8 cellular contexts compared by ENCODE assay signal in genomic region chr3:53236112-53236841, GRCh38. TPM values are rescaled to one million over a fixed set of nuclear protein-coding genes. Genes with fewer than 3 reads are reported as not detected.
A peak's percentile ranks its signal among the peaks of the same experiment; 100 is the strongest.
DNase-seq lines count a peak whose midpoint lies in the region; ATAC-seq and TF ChIP-seq lines count a peak whose summit lies in the region.

No MANE protein-coding gene starts in this region.

- ATAC-seq in aorta (ENCODE audit: low FRiP score) (peak; percentile 92), HG02610 (IDR thresholded peaks at IDR 0.05; ENCODE audit: unreplicated experiment) (no peak), GM21515 (IDR thresholded peaks at IDR 0.05; ENCODE audit: unreplicated experiment) (no peak)

- no peaks in the 10 kb centered on the region for H3K27me3 ChIP-seq in H7 (ENCODE audit: control insufficient read depth, insufficient read depth, low read length)
- H3K27me3 ChIP-seq in SJSA1 (replicated peaks), result no peaks in the 10 kb centered on the region
- H3K27me3 ChIP-seq in aorta (ENCODE audit: control insufficient read depth in 1 of 2, insufficient read depth in 2 of 2, low read length in 1 of 2), result no peaks in the 10 kb centered on the region

- H3K36me3 ChIP-seq in H7 (replicated peaks; ENCODE audit: control insufficient read depth, insufficient read depth, low read length) (peaks cover 92% of the 10 kb centered on the region), SJSA1 (peaks cover 91% of the 10 kb centered on the region), mesodermal cell (ENCODE audit: control insufficient read depth, insufficient read depth, low read length) (peaks cover 94% of the 10 kb centered on the region), aorta (ENCODE audit: control insufficient read depth in 1 of 2, insufficient read depth in 2 of 2, low read length in 1 of 2) (peaks cover 0 to 7% of the 10 kb centered on the region in 2 donors)

- no peak overlapping the region for H3K4me3 ChIP-seq in H7 (ENCODE audit: insufficient read depth, low read depth, low read length)
- no peak overlapping the region for H3K4me3 ChIP-seq in SJSA1
- no peak overlapping the region for H3K4me3 ChIP-seq in mesodermal cell (ENCODE audit: extremely low read depth, insufficient read depth, low read length, poor library complexity, severe bottlenecking)
- no peak overlapping the region for H3K4me3 ChIP-seq in aorta (ENCODE audit: low read length in 2 of 2)

- H3K4me1 ChIP-seq in SJSA1 (replicated peaks) (peaks cover 47% of the 10 kb centered on the region), mesodermal cell (ENCODE audit: control insufficient read depth, insufficient read depth, low read length, poor library complexity, severe bottlenecking) (peaks cover 24% of the 10 kb centered on the region), aorta (ENCODE audit: control insufficient read depth in 1 of 2, insufficient read depth in 2 of 2, low read length in 2 of 2) (no peaks in the 10 kb centered on the region)

- peaks cover 15% of the 10 kb centered on the region for H3K4me1 Mint-ChIP-seq in endothelial cell (ENCODE audit: unreplicated experiment)

- no peak for TF ChIP-seq CTCF in endothelial cell (IDR thresholded peaks at IDR 0.05; ENCODE audit: unreplicated experiment)

- H3K27ac ChIP-seq in SJSA1 (peak overlapping the region; percentile 87), mesodermal cell (ENCODE audit: low read depth, low read length, severe bottlenecking) (peak overlapping the region; percentile 93), aorta (ENCODE audit: low read depth in 1 of 2, low read length in 2 of 2) (peak overlapping the region in 1 of 2 donors; percentile 60)

- peak overlapping the region; percentile 67 for H3K4me3 Mint-ChIP-seq in endothelial cell (ENCODE audit: unreplicated experiment)

- DNase-seq in H7 (peak; percentile 77), SJSA1 (ENCODE audit: low read depth in 1 of 2, low spot score in 2 of 2) (peak; percentile 74 to 88), endothelial cell (ENCODE audit: low spot score) (peak; percentile 49), aorta (peak; percentile 87 to 91)
- DNase-seq in stimulated activated CD4-positive, alpha-beta T cell treated with anti-CD3 and anti-CD28 coated beads, Interleukin-12 subunit alpha, Interleukin-12 subunit beta, amount 100 ng/mL, for 4 hours, result no peak

- no peaks in the 10 kb centered on the region for H3K27me3 Mint-ChIP-seq in endothelial cell (ENCODE audit: unreplicated experiment)

- no peaks in the 10 kb centered on the region for H3K9me3 Mint-ChIP-seq in endothelial cell (ENCODE audit: unreplicated experiment)

- peak overlapping the region; percentile 10 for H3K27ac Mint-ChIP-seq in endothelial cell (ENCODE audit: unreplicated experiment)

- WGBS in mesodermal cell (ENCODE audit: insufficient coverage in 2 of 2), 2 experiments, result 75 to 77% methylated on average over 6 to 9 of the region's 9 CpGs
- 48 to 52% methylated on average over 9 of the region's 9 CpGs for WGBS in aorta, 2 donors

- intact Hi-C loops in aorta (cut with DNase I), result loop anchor here in 1 of 2 donors (5.0 kb wide), 1 partner anchor 36 kb away; no protein-coding TSS in a partner anchor

- H3K9me3 ChIP-seq in SJSA1 (replicated peaks) (no peaks in the 10 kb centered on the region), mesodermal cell (ENCODE audit: control insufficient read depth, low read length) (no peaks in the 10 kb centered on the region), aorta (ENCODE audit: control insufficient read depth, low read length) (no peaks in the 10 kb centered on the region)

- H3K36me3 Mint-ChIP-seq in endothelial cell (ENCODE audit: low read depth, unreplicated experiment), result peaks cover 26% of the 10 kb centered on the region

RNA-seq across cellular contexts. Expression of gene TKT, which starts 19.5 kb away (rescaled TPM):
- total RNA-seq in H7 (2014; rRNA removed; shearing (Covaris generic)), result 1,918 and 2,169 TPM in 2 replicates
- 182 and 278 TPM in 2 replicates for total RNA-seq in SJSA1 (2014; rRNA removed; shearing (Covaris generic))
- total RNA-seq in endothelial cell (ENCODE audit: unreplicated experiment) (305 TPM), aorta (100 to 1,000 TPM; 109 to 183 TPM)
- 684 TPM for polyA plus RNA-seq in mesodermal cell (2013, experiment 1 of 2)
- polyA plus RNA-seq in mesodermal cell (2013, experiment 2 of 2), result 577 TPM
- 100 to 1,000 TPM in 1 of 2 donors, 10 to 100 TPM in 1; 92.4 to 208 TPM for polyA plus RNA-seq in aorta
